11 cellular contexts compared by ENCODE assay signal in genomic region chr7:24826662-24827020, GRCh38.
A peak's percentile ranks its signal among the peaks of the same experiment; 100 is the strongest.
DNase-seq lines count a peak whose midpoint lies in the region; ATAC-seq and TF ChIP-seq lines count a peak whose summit lies in the region.
"Had no signal": no experiment of that assay in that cellular context is flagged by ENCODE, and none has a peak within 500 bp of the region (broad histone marks: within the 10 kb centered on the region; RNA-seq: fewer than 3 reads in every experiment).

No MANE protein-coding gene starts in this region.

- intact Hi-C loops in activated naive CD4-positive, alpha-beta T cell treated with anti-CD3 and anti-CD28 coated beads for 36 hours (cut with micrococcal nuclease): loop anchor here (2.0 kb wide), 1 partner anchor 40 kb away; no protein-coding TSS in a partner anchor
- intact Hi-C loops in transverse colon (cut with DNase I; ENCODE audit: low total_unique reads): loop anchor here (10.0 kb wide), 1 partner anchor 158 kb away; the partner anchor contains the start of gene OSBPL3

- 78 to 79% methylated on average over 7 of the region's 7 CpGs for WGBS in transverse colon (ENCODE audit: low coverage in 1 of 2), 2 donors

- H3K36me3 ChIP-seq in transverse colon: no peaks in the 10 kb centered on the region

- H3K9me3 Mint-ChIP-seq in activated naive CD4-positive, alpha-beta T cell treated with anti-CD3 and anti-CD28 coated beads, Interleukin-2, amount 50 U/mL, for 24 hours: no peaks in the 10 kb centered on the region
- H3K9me3 Mint-ChIP-seq in activated naive CD4-positive, alpha-beta T cell treated with anti-CD3 and anti-CD28 coated beads for 36 hours: no peaks in the 10 kb centered on the region
- no peaks in the 10 kb centered on the region for H3K9me3 Mint-ChIP-seq in activated T-cell treated with anti-CD3 and anti-CD28 coated beads, Interleukin-2, amount 50 U/mL, for 72 hours
- no peaks in the 10 kb centered on the region for H3K9me3 Mint-ChIP-seq in endothelial cell (ENCODE audit: unreplicated experiment)

- no peak for TF ChIP-seq EP300 in transverse colon (IDR thresholded peaks at IDR 0.05; ENCODE audit: low read depth)

- H3K4me3 Mint-ChIP-seq in activated naive CD4-positive, alpha-beta T cell treated with anti-CD3 and anti-CD28 coated beads, Interleukin-2, amount 50 U/mL, for 24 hours: peak overlapping the region; percentile 49
- H3K4me3 Mint-ChIP-seq in activated naive CD4-positive, alpha-beta T cell treated with anti-CD3 and anti-CD28 coated beads for 36 hours: no peak overlapping the region
- H3K4me3 Mint-ChIP-seq in activated T-cell treated with anti-CD3 and anti-CD28 coated beads, Interleukin-2, amount 50 U/mL, for 72 hours: peak overlapping the region; percentile 62 to 68
- H3K4me3 Mint-ChIP-seq in endothelial cell (ENCODE audit: unreplicated experiment): no peak overlapping the region

- H3K27me3 ChIP-seq in transverse colon: no peaks in the 10 kb centered on the region
- H3K27me3 ChIP-seq: spleen had no signal

- in situ Hi-C loops in transverse colon (cut with MboI; ENCODE audit: low pct_ligation_motif_present in 1 of 4, low pct_unique_long_range_greater_than_20kb in 1 of 4, low sequenced_read_pairs in 3 of 4): loop anchor here in 2 of 4 donors (10.0 kb wide), 2 partner anchors 148 to 158 kb away; partner anchors contain the start of gene OSBPL3 (in 1 of the 2)

- peaks cover 12 to 53% (median 17%) of the 10 kb centered on the region in 4 donors for H3K4me1 ChIP-seq in transverse colon

- no peaks in the 10 kb centered on the region for H3K27me3 Mint-ChIP-seq in activated naive CD4-positive, alpha-beta T cell treated with anti-CD3 and anti-CD28 coated beads, Interleukin-2, amount 50 U/mL, for 24 hours
- no peaks in the 10 kb centered on the region for H3K27me3 Mint-ChIP-seq in activated naive CD4-positive, alpha-beta T cell treated with anti-CD3 and anti-CD28 coated beads for 36 hours (ENCODE audit: low read depth)
- no peaks in the 10 kb centered on the region for H3K27me3 Mint-ChIP-seq in activated T-cell treated with anti-CD3 and anti-CD28 coated beads, Interleukin-2, amount 50 U/mL, for 72 hours (ENCODE audit: low read depth)
- H3K27me3 Mint-ChIP-seq in endothelial cell (ENCODE audit: unreplicated experiment): peaks cover 2% of the 10 kb centered on the region

- DNase-seq in activated naive CD4-positive, alpha-beta T cell treated with anti-CD3 and anti-CD28 coated beads for 36 hours: no peak
- DNase-seq in activated T-cell treated with anti-CD3 and anti-CD28 coated beads, Interleukin-2, amount 50 U/mL, for 72 hours: peak; percentile 14 to 19
- peak; percentile 81 for DNase-seq in foreskin melanocyte
- no peak for DNase-seq in transverse colon
- no peak for DNase-seq in NK-92 (lab: John Stamatoyannopoulos, UW; ENCODE audit: unreplicated experiment)
- DNase-seq in endothelial cell (ENCODE audit: low spot score): no peak
- DNase-seq: MV-4-11, NCI-H82, spleen had no signal

- peak overlapping the region; percentile 64 to 80 (median 68) for H3K27ac ChIP-seq in transverse colon

- H3K36me3 Mint-ChIP-seq in activated naive CD4-positive, alpha-beta T cell treated with anti-CD3 and anti-CD28 coated beads, Interleukin-2, amount 50 U/mL, for 24 hours: peaks cover 19% of the 10 kb centered on the region
- peaks cover 38% of the 10 kb centered on the region for H3K36me3 Mint-ChIP-seq in activated naive CD4-positive, alpha-beta T cell treated with anti-CD3 and anti-CD28 coated beads for 36 hours (ENCODE audit: low read depth)
- H3K36me3 Mint-ChIP-seq in activated T-cell treated with anti-CD3 and anti-CD28 coated beads, Interleukin-2, amount 50 U/mL, for 72 hours (ENCODE audit: insufficient read depth in 2 of 2): peaks cover 8 to 20% of the 10 kb centered on the region in 2 donors
- no peaks in the 10 kb centered on the region for H3K36me3 Mint-ChIP-seq in endothelial cell (ENCODE audit: low read depth, unreplicated experiment)

- H3K4me3 ChIP-seq in transverse colon: no peak overlapping the region
- H3K4me3 ChIP-seq: spleen had no signal

- TF ChIP-seq CTCF in transverse colon (IDR thresholded peaks at IDR 0.05) (no peak), endothelial cell (IDR thresholded peaks at IDR 0.05; ENCODE audit: unreplicated experiment) (no peak)

- H3K27ac Mint-ChIP-seq in activated naive CD4-positive, alpha-beta T cell treated with anti-CD3 and anti-CD28 coated beads, Interleukin-2, amount 50 U/mL, for 24 hours: peak overlapping the region; percentile 90
- no peak overlapping the region for H3K27ac Mint-ChIP-seq in activated naive CD4-positive, alpha-beta T cell treated with anti-CD3 and anti-CD28 coated beads for 36 hours
- H3K27ac Mint-ChIP-seq in activated T-cell treated with anti-CD3 and anti-CD28 coated beads, Interleukin-2, amount 50 U/mL, for 72 hours: no peak overlapping the region
- no peak overlapping the region for H3K27ac Mint-ChIP-seq in endothelial cell (ENCODE audit: unreplicated experiment)

- H3K9me3 ChIP-seq in transverse colon: no peaks in the 10 kb centered on the region
- H3K9me3 ChIP-seq: spleen had no signal

- CTCF ChIA-PET in activated naive CD4-positive, alpha-beta T cell treated with anti-CD3 and anti-CD28 coated beads for 36 hours (lab: Charles Lee): interaction anchor here (0.5 to 1.6 kb wide), 7 partner anchors 14 to 267 kb away, joined by 3 to 12 read pairs (median 4); no protein-coding TSS in a partner anchor

- H3K4me1 Mint-ChIP-seq in activated naive CD4-positive, alpha-beta T cell treated with anti-CD3 and anti-CD28 coated beads, Interleukin-2, amount 50 U/mL, for 24 hours: peaks cover 67% of the 10 kb centered on the region
- peaks cover 40% of the 10 kb centered on the region for H3K4me1 Mint-ChIP-seq in activated naive CD4-positive, alpha-beta T cell treated with anti-CD3 and anti-CD28 coated beads for 36 hours (ENCODE audit: low read depth)
- H3K4me1 Mint-ChIP-seq in activated T-cell treated with anti-CD3 and anti-CD28 coated beads, Interleukin-2, amount 50 U/mL, for 72 hours (ENCODE audit: low read depth): peaks cover 63% of the 10 kb centered on the region
- H3K4me1 Mint-ChIP-seq in endothelial cell (ENCODE audit: unreplicated experiment): peaks cover 4% of the 10 kb centered on the region

- no peak for TF ChIP-seq POLR2A in transverse colon (IDR thresholded peaks at IDR 0.05)

- peak; percentile 57 to 63 for ATAC-seq in activated T-cell treated with anti-CD3 and anti-CD28 coated beads, Interleukin-2, amount 50 U/mL, for 72 hours (replicated peaks in 1 of 2)
- ATAC-seq in GM18502 (IDR thresholded peaks at IDR 0.05; ENCODE audit: poor library complexity, unreplicated experiment): no peak

Comparison
In these comparisons a context has a peak if more than half of its experiments do, and no peak if none do; other contexts are left out.
1. H3K4me3 Mint-ChIP-seq: peak in activated naive CD4-positive, alpha-beta T cell treated with anti-CD3 and anti-CD28 coated beads, Interleukin-2, amount 50 U/mL, for 24 hours (single experiment) and activated T-cell treated with anti-CD3 and anti-CD28 coated beads, Interleukin-2, amount 50 U/mL, for 72 hours (2 of 2); none in activated naive CD4-positive, alpha-beta T cell treated with anti-CD3 and anti-CD28 coated beads for 36 hours (single experiment) and endothelial cell (single experiment).
2. DNase-seq: peak in activated T-cell treated with anti-CD3 and anti-CD28 coated beads, Interleukin-2, amount 50 U/mL, for 72 hours (2 of 2) and foreskin melanocyte (single experiment); none in activated naive CD4-positive, alpha-beta T cell treated with anti-CD3 and anti-CD28 coated beads for 36 hours (single experiment), transverse colon (single experiment), NK-92 (single experiment) and endothelial cell (single experiment).